9 cellular contexts compared by ENCODE assay signal in the genomic region with DNA sequence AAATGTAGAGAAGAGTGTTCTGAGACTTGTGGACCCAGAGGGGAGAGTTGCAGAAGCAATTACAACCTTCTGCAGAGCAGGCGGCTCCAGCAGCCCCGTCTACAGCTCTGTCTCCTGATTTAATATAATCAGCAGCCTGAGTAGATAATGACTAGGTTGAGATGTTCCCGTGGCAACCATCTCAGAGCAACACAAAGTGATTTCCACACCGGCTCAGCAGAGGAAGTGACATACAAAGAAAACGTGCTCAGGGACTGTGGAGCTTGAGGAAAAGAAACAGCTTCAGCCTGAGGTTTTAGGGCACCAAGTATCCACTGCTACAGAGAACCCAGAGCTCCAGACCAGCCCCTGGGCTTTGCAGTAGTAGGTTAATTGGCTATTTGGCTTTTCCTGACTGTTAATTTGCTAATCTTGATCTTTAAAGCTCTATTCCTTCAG.
DNase-seq lines count a peak whose midpoint lies in the region; ATAC-seq and TF ChIP-seq lines count a peak whose summit lies in the region.
"Had no signal": no experiment of that assay in that cellular context is flagged by ENCODE, and none has a peak within 500 bp of the region (broad histone marks: within the 10 kb centered on the region; RNA-seq: fewer than 3 reads in every experiment).

No MANE protein-coding gene starts in this region.

- H3K4me1 ChIP-seq in colonic mucosa: no peaks in the 10 kb centered on the region

- H3K9ac ChIP-seq in colonic mucosa (ENCODE audit: low read depth in 2 of 2, low read length in 2 of 2): no peak overlapping the region

- TF ChIP-seq CTCF in colonic mucosa (IDR thresholded peaks at IDR 0.05): no peak

- intact Hi-C loops in colonic mucosa (cut with DNase I): no loop called here

- no peak for ATAC-seq in HG03139 (IDR thresholded peaks at IDR 0.05; ENCODE audit: unreplicated experiment)
- no peak for ATAC-seq in HG03521 (IDR thresholded peaks at IDR 0.05; ENCODE audit: unreplicated experiment)

- H3K27me3 ChIP-seq in colonic mucosa: no peaks in the 10 kb centered on the region

- DNase-seq in DMS53 (lab: John Stamatoyannopoulos, UW) (peak; percentile 71), DMS53 treated with DMSO at 0.1 percent for 48 hours (lab: John Stamatoyannopoulos, UW; ENCODE audit: unreplicated experiment) (no peak), NCI-H524 treated with DMSO at 0.1 percent for 48 hours (lab: John Stamatoyannopoulos, UW) (peak; percentile 4), colonic mucosa (peak; percentile 27), lung microvascular endothelial cell (ENCODE audit: low read depth in 2 of 2) (peak; percentile 90 to 94)
- no peak for DNase-seq in activated CD8-positive, alpha-beta memory T cell treated with anti-CD3 and anti-CD28 coated beads, Interleukin-2, amount 50 U/mL, for 4 hours

- H3K27ac ChIP-seq in colonic mucosa: no peak overlapping the region
- H3K27ac ChIP-seq: 22Rv1 had no signal

- H3K36me3 ChIP-seq in colonic mucosa: no peaks in the 10 kb centered on the region

- no peak overlapping the region for H3K4me3 ChIP-seq in colonic mucosa

- no peaks in the 10 kb centered on the region for H3K9me3 ChIP-seq in colonic mucosa

Comparison
In these comparisons a context has a peak if more than half of its experiments do, and no peak if none do; other contexts are left out.
1. DNase-seq: peak in DMS53 (single experiment), NCI-H524 treated with DMSO at 0.1 percent for 48 hours (single experiment), colonic mucosa (single experiment) and lung microvascular endothelial cell (2 of 2); none in DMS53 treated with DMSO at 0.1 percent for 48 hours (single experiment) and activated CD8-positive, alpha-beta memory T cell treated with anti-CD3 and anti-CD28 coated beads, Interleukin-2, amount 50 U/mL, for 4 hours (single experiment).